In genomic region chr1:55215194-55216021, GRCh38 we compare ENCODE assay signal across 1 cellular context.
A peak's percentile ranks its signal among the peaks of the same experiment; 100 is the strongest.
TF ChIP-seq lines count a peak whose summit lies in the region.

USP24 (minus strand) TSS chr1:55215364; CDS start chr1:55215113, 251 bp downstream.

TF ChIP-seq in WTC11, 78 proteins besides CTCF, POLR2A, EP300 and RAD21 (continued from another document and continues in another):
- TF ChIP-seq FOXP4 (CRISPR knock-in tag; IDR thresholded peaks at IDR 0.05) = no peak; the same call in 1 of the 2 replicates
- TF ChIP-seq GABPB1 (CRISPR knock-in tag; IDR thresholded peaks at IDR 0.05) = peak; percentile 52; the same call in 1 of the 2 replicates
- no peak for TF ChIP-seq AR (CRISPR knock-in tag; IDR thresholded peaks at IDR 0.05)
- peak; percentile 76; the same call in 1 of the 2 replicates for TF ChIP-seq AFF4 (CRISPR knock-in tag; IDR thresholded peaks at IDR 0.05; ENCODE audit: borderline replicate concordance)
- peak; percentile 29; the same call in 1 of the 2 replicates for TF ChIP-seq USF2 (CRISPR knock-in tag; IDR thresholded peaks at IDR 0.05)
- TF ChIP-seq TP53 (CRISPR knock-in tag; IDR thresholded peaks at IDR 0.05) = peak; percentile 46; the same call in 1 of the 2 replicates
- no peak for TF ChIP-seq FOXJ3 (CRISPR knock-in tag; IDR thresholded peaks at IDR 0.05; ENCODE audit: borderline replicate concordance)
- peak; percentile 35; the same call in 1 of the 2 replicates for TF ChIP-seq ZNF263 (CRISPR knock-in tag; IDR thresholded peaks at IDR 0.05; ENCODE audit: low read depth)
- peak; percentile 56; the same call in 1 of the 2 replicates for TF ChIP-seq SP1 (CRISPR knock-in tag; conservative IDR thresholded peaks at IDR 0.05)
- TF ChIP-seq SOX15 (CRISPR knock-in tag; IDR thresholded peaks at IDR 0.05) = no peak
- peak; percentile 63; the same call in 1 of the 2 replicates for TF ChIP-seq E2F5 (CRISPR knock-in tag; IDR thresholded peaks at IDR 0.05)
- peak; percentile 97; the same call in 1 of the 2 replicates for TF ChIP-seq KAT7 (CRISPR knock-in tag; IDR thresholded peaks at IDR 0.05; ENCODE audit: borderline replicate concordance)
- TF ChIP-seq ZNF423 (CRISPR knock-in tag; IDR thresholded peaks at IDR 0.05) = no peak
- no peak for TF ChIP-seq ZNF671 (CRISPR knock-in tag; IDR thresholded peaks at IDR 0.05)
- peak; percentile 64; the same call in 1 of the 2 replicates for TF ChIP-seq CREM (CRISPR knock-in tag; IDR thresholded peaks at IDR 0.05)
- TF ChIP-seq OVOL2 (CRISPR knock-in tag; IDR thresholded peaks at IDR 0.05; ENCODE audit: borderline replicate concordance) = no peak
- no peak for TF ChIP-seq JUN (CRISPR knock-in tag; IDR thresholded peaks at IDR 0.05)
- no peak for TF ChIP-seq IRF1 (CRISPR knock-in tag; IDR thresholded peaks at IDR 0.05)
- no peak; the same call in 1 of the 2 replicates for TF ChIP-seq E2F1 (CRISPR knock-in tag; IDR thresholded peaks at IDR 0.05)
- 0 out of 2 replicates have a peak, but pooled peaks have one; percentile 21 for TF ChIP-seq NR2C2 (CRISPR knock-in tag; IDR thresholded peaks at IDR 0.05)
- TF ChIP-seq ATF3 (CRISPR knock-in tag; conservative IDR thresholded peaks at IDR 0.05) = 0 out of 2 replicates have a peak, but pooled peaks have one; percentile 32
- peak; percentile 45 for TF ChIP-seq MAX (CRISPR knock-in tag; IDR thresholded peaks at IDR 0.05)
- no peak for TF ChIP-seq ZNF416 (CRISPR knock-in tag; IDR thresholded peaks at IDR 0.05)
- no peak for TF ChIP-seq ZNF425 (CRISPR knock-in tag; conservative IDR thresholded peaks at IDR 0.05)
- TF ChIP-seq ERG (CRISPR knock-in tag; IDR thresholded peaks at IDR 0.05) = no peak
- TF ChIP-seq ATF1 (CRISPR knock-in tag; IDR thresholded peaks at IDR 0.05) = no peak
- TF ChIP-seq FOXP1 (CRISPR knock-in tag; IDR thresholded peaks at IDR 0.05; ENCODE audit: borderline replicate concordance) = peak; percentile 91
- no peak for TF ChIP-seq HMGA2 (CRISPR knock-in tag; IDR thresholded peaks at IDR 0.05)
- TF ChIP-seq ZNF121 (CRISPR knock-in tag; IDR thresholded peaks at IDR 0.05) = no peak
- 0 out of 2 replicates have a peak, but pooled peaks have one; percentile 39 for TF ChIP-seq CREB1 (CRISPR knock-in tag; IDR thresholded peaks at IDR 0.05)
- TF ChIP-seq TEAD1 (CRISPR knock-in tag; IDR thresholded peaks at IDR 0.05) = no peak; the same call in 1 of the 2 replicates
- 0 out of 2 replicates have a peak, but pooled peaks have one; percentile 47 for TF ChIP-seq ZBTB43 (CRISPR knock-in tag; IDR thresholded peaks at IDR 0.05)
- TF ChIP-seq PREB (CRISPR knock-in tag; IDR thresholded peaks at IDR 0.05; ENCODE audit: borderline replicate concordance) = no peak
- no peak; the same call in 1 of the 2 replicates for TF ChIP-seq NFYB (CRISPR knock-in tag; conservative IDR thresholded peaks at IDR 0.05; ENCODE audit: low read depth)
- peak; percentile 9; the same call in 1 of the 2 replicates for TF ChIP-seq ZNF317 (CRISPR knock-in tag; IDR thresholded peaks at IDR 0.05; ENCODE audit: borderline replicate concordance, low read depth)
- TF ChIP-seq RELA (CRISPR knock-in tag; IDR thresholded peaks at IDR 0.05; ENCODE audit: borderline replicate concordance) = peak; percentile 44; the same call in 1 of the 2 replicates
- no peak for TF ChIP-seq NR3C1 (CRISPR knock-in tag; conservative IDR thresholded peaks at IDR 0.05; ENCODE audit: low read depth)
